ENCODE assay signal across 27 cellular contexts in genomic region chr5:18252559-18252958, GRCh38.
"Had no signal": no experiment of that assay in that cellular context is flagged by ENCODE, and none has a peak within 500 bp of the region (broad histone marks: within the 10 kb centered on the region; RNA-seq: fewer than 3 reads in every experiment).

No MANE protein-coding gene starts in this region.

- H3K27me3 ChIP-seq: stomach, suprapubic skin, testis, thyroid gland, tibial artery, tibial nerve, transverse colon, upper lobe of left lung, upper lobe of right lung, uterus, vagina had no signal

- H3K27ac ChIP-seq: stomach, suprapubic skin, testis, thoracic aorta, thyroid gland, tibial artery, tibial nerve, transverse colon, upper lobe of left lung, upper lobe of right lung, uterus, vagina had no signal

- H3K4me3 ChIP-seq: stomach, suprapubic skin, testis, thoracic aorta, thyroid gland, tibial artery, tibial nerve, transverse colon, upper lobe of left lung, upper lobe of right lung, uterus, vagina had no signal

- ATAC-seq: stimulated activated effector memory CD8-positive, alpha-beta T cell treated with anti-CD3 and anti-CD28 coated beads, Interleukin-12 subunit alpha, Interleukin-12 subunit beta, amount 100 ng/mL, for 72 hours; stimulated activated memory B cell treated with anti-CD40 and anti-IgM and Interleukin-4, amounts not matched to agents 10 μg/mL and 1 μg/mL and 100 μg/mL, for 72 hours; stimulated activated naive B cell treated with anti-CD40 and anti-IgM and Interleukin-4, amounts not matched to agents 10 μg/mL and 1 μg/mL and 100 μg/mL, for 72 hours; stimulated activated naive CD8-positive, alpha-beta T cell treated with anti-CD3 and anti-CD28 coated beads, Interleukin-15, amount 100 ng/mL, for 72 hours; stimulated activated naive CD8-positive, alpha-beta T cell treated with anti-CD3 and anti-CD28 coated beads, Interleukin-15, Interleukin-2, amounts not matched to agents 100 U/mL and 50 U/mL, for 24 hours; upper lobe of right lung had no signal

- H3K9me3 ChIP-seq: testis, thoracic aorta, thyroid gland, upper lobe of right lung, uterus, vagina had no signal

- DNase-seq: stimulated activated CD4-positive, alpha-beta T cell treated with anti-CD3 and anti-CD28 coated beads, Interleukin-2, amount 100 ng/mL, for 48 hours; stimulated activated CD4-positive, alpha-beta T cell treated with anti-CD3 and anti-CD28 coated beads, Interleukin-4, amount 100 ng/mL, for 1 hour; stimulated activated CD4-positive, alpha-beta T cell treated with anti-CD3 and anti-CD28 coated beads, Interleukin-4, amount 100 ng/mL, for 24 hours; stimulated activated CD4-positive, alpha-beta T cell treated with anti-CD3 and anti-CD28 coated beads, Interleukin-4, amount 100 ng/mL, for 4 hours; stimulated activated CD8-positive, alpha-beta memory T cell treated with anti-CD3 and anti-CD28 coated beads, Interleukin-4, amount 100 ng/mL, for 48 hours; stimulated activated naive B cell treated with anti-CD40 and anti-IgM and Interleukin-4, amounts not matched to agents 10 μg/mL and 1 μg/mL and 100 μg/mL, for 72 hours; stimulated activated naive CD4-positive, alpha-beta T cell; stimulated activated naive CD4-positive, alpha-beta T cell treated with Interleukin-2 at 50 U/mL for 16 hours; stimulated activated naive CD8-positive, alpha-beta T cell treated with anti-CD3 and anti-CD28 coated beads, Interleukin-15, amount 100 ng/mL, for 72 hours; stimulated activated naive CD8-positive, alpha-beta T cell treated with anti-CD3 and anti-CD28 coated beads, Interleukin-15, Interleukin-2, amounts not matched to agents 100 U/mL and 50 U/mL, for 24 hours; stomach; substantia nigra; testis; thyroid gland; tibial artery; transverse colon; trophoblast cell; upper lobe of left lung; upper lobe of right lung; uterus had no signal

- H3K36me3 ChIP-seq: stomach, suprapubic skin, thoracic aorta, thyroid gland, tibial artery, tibial nerve, transverse colon, upper lobe of left lung, upper lobe of right lung, uterus, vagina had no signal

- FAIRE-seq: urothelium cell line had no signal

- H3K4me1 ChIP-seq: stomach, suprapubic skin, testis, thyroid gland, tibial artery, tibial nerve, transverse colon, upper lobe of left lung, upper lobe of right lung, uterus, vagina had no signal
